1 cellular context compared by ENCODE assay signal in the genomic region with DNA sequence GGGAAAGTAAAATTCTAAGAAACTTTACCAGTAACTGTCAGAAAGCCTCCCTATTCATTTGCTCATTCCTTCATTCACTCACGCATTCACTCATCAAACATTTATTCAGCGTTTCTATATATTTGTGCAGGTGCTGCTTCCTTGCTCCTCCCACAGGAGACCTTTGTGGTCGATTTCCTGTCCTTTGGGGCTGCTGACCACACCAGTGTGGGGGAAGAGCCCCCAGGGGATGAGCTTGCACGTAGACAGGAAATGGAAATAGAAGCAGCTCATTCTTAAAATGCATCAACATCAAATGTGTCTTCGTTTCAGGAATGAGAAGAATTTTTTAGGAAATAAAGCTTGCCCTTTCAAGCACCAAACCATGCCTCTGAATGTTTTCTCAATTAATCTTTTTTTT.
TF ChIP-seq lines count a peak whose summit lies in the region.

No MANE protein-coding gene starts in this region.

TF ChIP-seq in GM12878, 131 proteins besides CTCF, POLR2A, EP300 and RAD21 (continued from another document and continues in another):
- TF ChIP-seq, protein P1, sequence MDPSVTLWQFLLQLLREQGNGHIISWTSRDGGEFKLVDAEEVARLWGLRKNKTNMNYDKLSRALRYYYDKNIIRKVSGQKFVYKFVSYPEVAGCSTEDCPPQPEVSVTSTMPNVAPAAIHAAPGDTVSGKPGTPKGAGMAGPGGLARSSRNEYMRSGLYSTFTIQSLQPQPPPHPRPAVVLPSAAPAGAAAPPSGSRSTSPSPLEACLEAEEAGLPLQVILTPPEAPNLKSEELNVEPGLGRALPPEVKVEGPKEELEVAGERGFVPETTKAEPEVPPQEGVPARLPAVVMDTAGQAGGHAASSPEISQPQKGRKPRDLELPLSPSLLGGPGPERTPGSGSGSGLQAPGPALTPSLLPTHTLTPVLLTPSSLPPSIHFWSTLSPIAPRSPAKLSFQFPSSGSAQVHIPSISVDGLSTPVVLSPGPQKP (IDR thresholded peaks at IDR 0.05; ENCODE audit: low read depth, low read length), result no peak
- TF ChIP-seq, protein P2, sequence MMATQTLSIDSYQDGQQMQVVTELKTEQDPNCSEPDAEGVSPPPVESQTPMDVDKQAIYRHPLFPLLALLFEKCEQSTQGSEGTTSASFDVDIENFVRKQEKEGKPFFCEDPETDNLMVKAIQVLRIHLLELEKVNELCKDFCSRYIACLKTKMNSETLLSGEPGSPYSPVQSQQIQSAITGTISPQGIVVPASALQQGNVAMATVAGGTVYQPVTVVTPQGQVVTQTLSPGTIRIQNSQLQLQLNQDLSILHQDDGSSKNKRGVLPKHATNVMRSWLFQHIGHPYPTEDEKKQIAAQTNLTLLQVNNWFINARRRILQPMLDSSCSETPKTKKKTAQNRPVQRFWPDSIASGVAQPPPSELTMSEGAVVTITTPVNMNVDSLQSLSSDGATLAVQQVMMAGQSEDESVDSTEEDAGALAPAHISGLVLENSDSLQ (IDR thresholded peaks at IDR 0.05), result peak; percentile 51; the same call in 1 of the 2 replicates
- TF ChIP-seq, protein P3, sequence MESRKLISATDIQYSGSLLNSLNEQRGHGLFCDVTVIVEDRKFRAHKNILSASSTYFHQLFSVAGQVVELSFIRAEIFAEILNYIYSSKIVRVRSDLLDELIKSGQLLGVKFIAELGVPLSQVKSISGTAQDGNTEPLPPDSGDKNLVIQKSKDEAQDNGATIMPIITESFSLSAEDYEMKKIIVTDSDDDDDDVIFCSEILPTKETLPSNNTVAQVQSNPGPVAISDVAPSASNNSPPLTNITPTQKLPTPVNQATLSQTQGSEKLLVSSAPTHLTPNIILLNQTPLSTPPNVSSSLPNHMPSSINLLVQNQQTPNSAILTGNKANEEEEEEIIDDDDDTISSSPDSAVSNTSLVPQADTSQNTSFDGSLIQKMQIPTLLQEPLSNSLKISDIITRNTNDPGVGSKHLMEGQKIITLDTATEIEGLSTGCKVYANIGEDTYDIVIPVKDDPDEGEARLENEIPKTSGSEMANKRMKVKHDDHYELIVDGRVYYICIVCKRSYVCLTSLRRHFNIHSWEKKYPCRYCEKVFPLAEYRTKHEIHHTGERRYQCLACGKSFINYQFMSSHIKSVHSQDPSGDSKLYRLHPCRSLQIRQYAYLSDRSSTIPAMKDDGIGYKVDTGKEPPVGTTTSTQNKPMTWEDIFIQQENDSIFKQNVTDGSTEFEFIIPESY (IDR thresholded peaks at IDR 0.05), result no peak
- TF ChIP-seq BCL11A (IDR thresholded peaks at IDR 0.05; ENCODE audit: low read depth, low read length), result peak; percentile 99
- no peak for TF ChIP-seq FOXK2 (IDR thresholded peaks at IDR 0.05)
- TF ChIP-seq, protein P4, sequence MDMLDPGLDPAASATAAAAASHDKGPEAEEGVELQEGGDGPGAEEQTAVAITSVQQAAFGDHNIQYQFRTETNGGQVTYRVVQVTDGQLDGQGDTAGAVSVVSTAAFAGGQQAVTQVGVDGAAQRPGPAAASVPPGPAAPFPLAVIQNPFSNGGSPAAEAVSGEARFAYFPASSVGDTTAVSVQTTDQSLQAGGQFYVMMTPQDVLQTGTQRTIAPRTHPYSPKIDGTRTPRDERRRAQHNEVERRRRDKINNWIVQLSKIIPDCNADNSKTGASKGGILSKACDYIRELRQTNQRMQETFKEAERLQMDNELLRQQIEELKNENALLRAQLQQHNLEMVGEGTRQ (IDR thresholded peaks at IDR 0.05; ENCODE audit: borderline replicate concordance, low read depth, low read length), result no peak
- peak; percentile 75; the same call in 1 of the 2 replicates for TF ChIP-seq BMI1 (IDR thresholded peaks at IDR 0.05; ENCODE audit: borderline replicate concordance)
- no peak for TF ChIP-seq EZH2 (IDR thresholded peaks at IDR 0.05; ENCODE audit: borderline replicate concordance, control insufficient read depth, low read depth, low read length)
- no peak; the same call in 1 of the 2 replicates for TF ChIP-seq GATAD2B (conservative IDR thresholded peaks at IDR 0.05; ENCODE audit: low read depth)
- peak in 1 of 2 experiments; percentile 92; a peak in 2 of 4 replicates for TF ChIP-seq CEBPB (IDR thresholded peaks at IDR 0.05; ENCODE audit: borderline replicate concordance in 1 of 2, low read depth in 2 of 2, low read length in 2 of 2)
- TF ChIP-seq FOS (IDR thresholded peaks at IDR 0.05; ENCODE audit: borderline replicate concordance, extremely low read depth, insufficient read length), result no peak
- TF ChIP-seq MEF2A (IDR thresholded peaks at IDR 0.05; ENCODE audit: insufficient read depth, low read depth, low read length), result peak; percentile 90
- TF ChIP-seq, protein P5, sequence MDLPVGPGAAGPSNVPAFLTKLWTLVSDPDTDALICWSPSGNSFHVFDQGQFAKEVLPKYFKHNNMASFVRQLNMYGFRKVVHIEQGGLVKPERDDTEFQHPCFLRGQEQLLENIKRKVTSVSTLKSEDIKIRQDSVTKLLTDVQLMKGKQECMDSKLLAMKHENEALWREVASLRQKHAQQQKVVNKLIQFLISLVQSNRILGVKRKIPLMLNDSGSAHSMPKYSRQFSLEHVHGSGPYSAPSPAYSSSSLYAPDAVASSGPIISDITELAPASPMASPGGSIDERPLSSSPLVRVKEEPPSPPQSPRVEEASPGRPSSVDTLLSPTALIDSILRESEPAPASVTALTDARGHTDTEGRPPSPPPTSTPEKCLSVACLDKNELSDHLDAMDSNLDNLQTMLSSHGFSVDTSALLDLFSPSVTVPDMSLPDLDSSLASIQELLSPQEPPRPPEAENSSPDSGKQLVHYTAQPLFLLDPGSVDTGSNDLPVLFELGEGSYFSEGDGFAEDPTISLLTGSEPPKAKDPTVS (IDR thresholded peaks at IDR 0.05; ENCODE audit: low read depth, low read length), result no peak
- peak; percentile 87 for TF ChIP-seq DPF2 (IDR thresholded peaks at IDR 0.05)
- peak; percentile 96 for TF ChIP-seq TCF12 (IDR thresholded peaks at IDR 0.05; ENCODE audit: low read depth, low read length)
- peak; percentile 46; the same call in 1 of the 2 replicates for TF ChIP-seq MXI1 (IDR thresholded peaks at IDR 0.05; ENCODE audit: low read depth, low read length)
- TF ChIP-seq, protein P6, sequence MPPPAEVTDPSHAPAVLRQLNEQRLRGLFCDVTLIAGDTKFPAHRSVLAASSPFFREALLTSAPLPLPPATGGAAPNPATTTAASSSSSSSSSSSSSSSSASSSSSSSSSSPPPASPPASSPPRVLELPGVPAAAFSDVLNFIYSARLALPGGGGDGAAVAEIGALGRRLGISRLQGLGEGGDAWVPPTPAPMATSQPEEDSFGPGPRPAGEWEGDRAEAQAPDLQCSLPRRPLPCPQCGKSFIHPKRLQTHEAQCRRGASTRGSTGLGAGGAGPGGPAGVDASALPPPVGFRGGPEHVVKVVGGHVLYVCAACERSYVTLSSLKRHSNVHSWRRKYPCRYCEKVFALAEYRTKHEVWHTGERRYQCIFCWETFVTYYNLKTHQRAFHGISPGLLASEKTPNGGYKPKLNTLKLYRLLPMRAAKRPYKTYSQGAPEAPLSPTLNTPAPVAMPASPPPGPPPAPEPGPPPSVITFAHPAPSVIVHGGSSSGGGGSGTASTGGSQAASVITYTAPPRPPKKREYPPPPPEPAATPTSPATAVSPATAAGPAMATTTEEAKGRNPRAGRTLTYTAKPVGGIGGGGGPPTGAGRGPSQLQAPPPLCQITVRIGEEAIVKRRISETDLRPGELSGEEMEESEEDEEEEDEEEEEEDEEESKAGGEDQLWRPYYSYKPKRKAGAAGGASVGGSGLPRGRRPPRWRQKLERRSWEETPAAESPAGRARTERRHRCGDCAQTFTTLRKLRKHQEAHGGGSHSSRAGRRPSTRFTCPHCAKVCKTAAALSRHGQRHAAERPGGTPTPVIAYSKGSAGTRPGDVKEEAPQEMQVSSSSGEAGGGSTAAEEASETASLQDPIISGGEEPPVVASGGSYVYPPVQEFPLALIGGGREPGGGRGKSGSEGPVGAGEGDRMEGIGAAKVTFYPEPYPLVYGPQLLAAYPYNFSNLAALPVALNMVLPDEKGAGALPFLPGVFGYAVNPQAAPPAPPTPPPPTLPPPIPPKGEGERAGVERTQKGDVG (CRISPR knock-in tag; IDR thresholded peaks at IDR 0.05), result no peak
- peak; percentile 92 for TF ChIP-seq NBN (IDR thresholded peaks at IDR 0.05)
- TF ChIP-seq, protein P7, sequence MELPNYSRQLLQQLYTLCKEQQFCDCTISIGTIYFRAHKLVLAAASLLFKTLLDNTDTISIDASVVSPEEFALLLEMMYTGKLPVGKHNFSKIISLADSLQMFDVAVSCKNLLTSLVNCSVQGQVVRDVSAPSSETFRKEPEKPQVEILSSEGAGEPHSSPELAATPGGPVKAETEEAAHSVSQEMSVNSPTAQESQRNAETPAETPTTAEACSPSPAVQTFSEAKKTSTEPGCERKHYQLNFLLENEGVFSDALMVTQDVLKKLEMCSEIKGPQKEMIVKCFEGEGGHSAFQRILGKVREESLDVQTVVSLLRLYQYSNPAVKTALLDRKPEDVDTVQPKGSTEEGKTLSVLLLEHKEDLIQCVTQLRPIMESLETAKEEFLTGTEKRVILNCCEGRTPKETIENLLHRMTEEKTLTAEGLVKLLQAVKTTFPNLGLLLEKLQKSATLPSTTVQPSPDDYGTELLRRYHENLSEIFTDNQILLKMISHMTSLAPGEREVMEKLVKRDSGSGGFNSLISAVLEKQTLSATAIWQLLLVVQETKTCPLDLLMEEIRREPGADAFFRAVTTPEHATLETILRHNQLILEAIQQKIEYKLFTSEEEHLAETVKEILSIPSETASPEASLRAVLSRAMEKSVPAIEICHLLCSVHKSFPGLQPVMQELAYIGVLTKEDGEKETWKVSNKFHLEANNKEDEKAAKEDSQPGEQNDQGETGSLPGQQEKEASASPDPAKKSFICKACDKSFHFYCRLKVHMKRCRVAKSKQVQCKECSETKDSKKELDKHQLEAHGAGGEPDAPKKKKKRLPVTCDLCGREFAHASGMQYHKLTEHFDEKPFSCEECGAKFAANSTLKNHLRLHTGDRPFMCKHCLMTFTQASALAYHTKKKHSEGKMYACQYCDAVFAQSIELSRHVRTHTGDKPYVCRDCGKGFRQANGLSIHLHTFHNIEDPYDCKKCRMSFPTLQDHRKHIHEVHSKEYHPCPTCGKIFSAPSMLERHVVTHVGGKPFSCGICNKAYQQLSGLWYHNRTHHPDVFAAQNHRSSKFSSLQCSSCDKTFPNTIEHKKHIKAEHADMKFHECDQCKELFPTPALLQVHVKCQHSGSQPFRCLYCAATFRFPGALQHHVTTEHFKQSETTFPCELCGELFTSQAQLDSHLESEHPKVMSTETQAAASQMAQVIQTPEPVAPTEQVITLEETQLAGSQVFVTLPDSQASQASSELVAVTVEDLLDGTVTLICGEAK (IDR thresholded peaks at IDR 0.05; ENCODE audit: borderline replicate concordance), result peak; percentile 73
- TF ChIP-seq, protein P8, sequence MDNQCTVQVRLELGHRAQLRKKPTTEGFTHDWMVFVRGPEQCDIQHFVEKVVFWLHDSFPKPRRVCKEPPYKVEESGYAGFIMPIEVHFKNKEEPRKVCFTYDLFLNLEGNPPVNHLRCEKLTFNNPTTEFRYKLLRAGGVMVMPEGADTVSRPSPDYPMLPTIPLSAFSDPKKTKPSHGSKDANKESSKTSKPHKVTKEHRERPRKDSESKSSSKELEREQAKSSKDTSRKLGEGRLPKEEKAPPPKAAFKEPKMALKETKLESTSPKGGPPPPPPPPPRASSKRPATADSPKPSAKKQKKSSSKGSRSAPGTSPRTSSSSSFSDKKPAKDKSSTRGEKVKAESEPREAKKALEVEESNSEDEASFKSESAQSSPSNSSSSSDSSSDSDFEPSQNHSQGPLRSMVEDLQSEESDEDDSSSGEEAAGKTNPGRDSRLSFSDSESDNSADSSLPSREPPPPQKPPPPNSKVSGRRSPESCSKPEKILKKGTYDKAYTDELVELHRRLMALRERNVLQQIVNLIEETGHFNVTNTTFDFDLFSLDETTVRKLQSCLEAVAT (IDR thresholded peaks at IDR 0.05), result peak; percentile 88
- TF ChIP-seq, protein P9, sequence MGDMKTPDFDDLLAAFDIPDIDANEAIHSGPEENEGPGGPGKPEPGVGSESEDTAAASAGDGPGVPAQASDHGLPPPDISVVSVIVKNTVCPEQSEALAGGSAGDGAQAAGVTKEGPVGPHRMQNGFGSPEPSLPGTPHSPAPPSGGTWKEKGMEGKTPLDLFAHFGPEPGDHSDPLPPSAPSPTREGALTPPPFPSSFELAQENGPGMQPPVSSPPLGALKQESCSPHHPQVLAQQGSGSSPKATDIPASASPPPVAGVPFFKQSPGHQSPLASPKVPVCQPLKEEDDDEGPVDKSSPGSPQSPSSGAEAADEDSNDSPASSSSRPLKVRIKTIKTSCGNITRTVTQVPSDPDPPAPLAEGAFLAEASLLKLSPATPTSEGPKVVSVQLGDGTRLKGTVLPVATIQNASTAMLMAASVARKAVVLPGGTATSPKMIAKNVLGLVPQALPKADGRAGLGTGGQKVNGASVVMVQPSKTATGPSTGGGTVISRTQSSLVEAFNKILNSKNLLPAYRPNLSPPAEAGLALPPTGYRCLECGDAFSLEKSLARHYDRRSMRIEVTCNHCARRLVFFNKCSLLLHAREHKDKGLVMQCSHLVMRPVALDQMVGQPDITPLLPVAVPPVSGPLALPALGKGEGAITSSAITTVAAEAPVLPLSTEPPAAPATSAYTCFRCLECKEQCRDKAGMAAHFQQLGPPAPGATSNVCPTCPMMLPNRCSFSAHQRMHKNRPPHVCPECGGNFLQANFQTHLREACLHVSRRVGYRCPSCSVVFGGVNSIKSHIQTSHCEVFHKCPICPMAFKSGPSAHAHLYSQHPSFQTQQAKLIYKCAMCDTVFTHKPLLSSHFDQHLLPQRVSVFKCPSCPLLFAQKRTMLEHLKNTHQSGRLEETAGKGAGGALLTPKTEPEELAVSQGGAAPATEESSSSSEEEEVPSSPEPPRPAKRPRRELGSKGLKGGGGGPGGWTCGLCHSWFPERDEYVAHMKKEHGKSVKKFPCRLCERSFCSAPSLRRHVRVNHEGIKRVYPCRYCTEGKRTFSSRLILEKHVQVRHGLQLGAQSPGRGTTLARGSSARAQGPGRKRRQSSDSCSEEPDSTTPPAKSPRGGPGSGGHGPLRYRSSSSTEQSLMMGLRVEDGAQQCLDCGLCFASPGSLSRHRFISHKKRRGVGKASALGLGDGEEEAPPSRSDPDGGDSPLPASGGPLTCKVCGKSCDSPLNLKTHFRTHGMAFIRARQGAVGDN (IDR thresholded peaks at IDR 0.05), result peak; percentile 73
- TF ChIP-seq NR2C2 (IDR thresholded peaks at IDR 0.05; ENCODE audit: borderline replicate concordance, control insufficient read depth, insufficient read length, low read depth), result no peak
- TF ChIP-seq SMAD1 (IDR thresholded peaks at IDR 0.05; ENCODE audit: low read depth, partially characterized antibody), result peak; percentile 58
- peak; percentile 95 for TF ChIP-seq PAX5 (IDR thresholded peaks at IDR 0.05; ENCODE audit: borderline replicate concordance, low read depth, low read length)
- no peak for TF ChIP-seq JUND (IDR thresholded peaks at IDR 0.05; ENCODE audit: low read depth, low read length)
- TF ChIP-seq, protein P10, sequence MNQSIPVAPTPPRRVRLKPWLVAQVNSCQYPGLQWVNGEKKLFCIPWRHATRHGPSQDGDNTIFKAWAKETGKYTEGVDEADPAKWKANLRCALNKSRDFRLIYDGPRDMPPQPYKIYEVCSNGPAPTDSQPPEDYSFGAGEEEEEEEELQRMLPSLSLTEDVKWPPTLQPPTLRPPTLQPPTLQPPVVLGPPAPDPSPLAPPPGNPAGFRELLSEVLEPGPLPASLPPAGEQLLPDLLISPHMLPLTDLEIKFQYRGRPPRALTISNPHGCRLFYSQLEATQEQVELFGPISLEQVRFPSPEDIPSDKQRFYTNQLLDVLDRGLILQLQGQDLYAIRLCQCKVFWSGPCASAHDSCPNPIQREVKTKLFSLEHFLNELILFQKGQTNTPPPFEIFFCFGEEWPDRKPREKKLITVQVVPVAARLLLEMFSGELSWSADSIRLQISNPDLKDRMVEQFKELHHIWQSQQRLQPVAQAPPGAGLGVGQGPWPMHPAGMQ (IDR thresholded peaks at IDR 0.05; ENCODE audit: borderline replicate concordance), result no peak
- TF ChIP-seq, protein P11, sequence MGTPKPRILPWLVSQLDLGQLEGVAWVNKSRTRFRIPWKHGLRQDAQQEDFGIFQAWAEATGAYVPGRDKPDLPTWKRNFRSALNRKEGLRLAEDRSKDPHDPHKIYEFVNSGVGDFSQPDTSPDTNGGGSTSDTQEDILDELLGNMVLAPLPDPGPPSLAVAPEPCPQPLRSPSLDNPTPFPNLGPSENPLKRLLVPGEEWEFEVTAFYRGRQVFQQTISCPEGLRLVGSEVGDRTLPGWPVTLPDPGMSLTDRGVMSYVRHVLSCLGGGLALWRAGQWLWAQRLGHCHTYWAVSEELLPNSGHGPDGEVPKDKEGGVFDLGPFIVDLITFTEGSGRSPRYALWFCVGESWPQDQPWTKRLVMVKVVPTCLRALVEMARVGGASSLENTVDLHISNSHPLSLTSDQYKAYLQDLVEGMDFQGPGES (IDR thresholded peaks at IDR 0.05), result no peak
